2 cellular contexts compared by ENCODE assay signal in the genomic region with DNA sequence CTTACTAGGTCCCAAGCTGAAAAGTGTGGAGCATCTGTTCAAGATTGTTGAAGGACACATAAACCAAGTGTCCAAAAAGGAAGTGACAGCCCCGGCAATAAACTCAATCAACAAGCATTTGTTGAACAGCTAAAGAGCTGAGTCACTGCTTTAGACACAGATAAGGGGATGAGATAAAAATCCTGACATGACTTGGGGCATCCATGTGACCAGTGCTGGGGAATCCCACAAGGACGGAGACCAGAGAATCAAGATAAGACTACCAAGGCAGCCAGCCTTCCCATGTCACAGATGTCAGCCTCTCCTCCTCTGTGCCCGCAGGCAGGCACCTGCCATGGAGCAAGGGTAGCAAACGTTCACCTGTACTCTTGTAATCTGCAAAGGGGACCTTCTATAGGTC.
TF ChIP-seq lines count a peak whose summit lies in the region.

No MANE protein-coding gene starts in this region.

TF ChIP-seq in IMR-90, 13 proteins besides CTCF, POLR2A, EP300 and RAD21:
- TF ChIP-seq BHLHE40 (IDR thresholded peaks at IDR 0.05; ENCODE audit: low read depth, low read length) (no peak), NFE2L2 (IDR thresholded peaks at IDR 0.05; ENCODE audit: low read depth, low read length) (peak; percentile 29; the same call in 1 of the 2 replicates)

TF ChIP-seq in K562, 482 proteins besides CTCF, POLR2A, EP300 and RAD21 (continues in another document):
- no peak for TF ChIP-seq SETDB1 (IDR thresholded peaks at IDR 0.05; ENCODE audit: low read length)
- no peak for TF ChIP-seq HLTF (IDR thresholded peaks at IDR 0.05)
- TF ChIP-seq HNRNPLL (IDR thresholded peaks at IDR 0.05; ENCODE audit: low read depth, low read length, poor library complexity, severe bottlenecking): no peak
- TF ChIP-seq PHB (CRISPR knock-in tag; IDR thresholded peaks at IDR 0.05): no peak
- no peak for TF ChIP-seq THRAP3 (IDR thresholded peaks at IDR 0.05; ENCODE audit: borderline replicate concordance)
- no peak for TF ChIP-seq PRMT5 (CRISPR knock-in tag; IDR thresholded peaks at IDR 0.05)
- TF ChIP-seq DPF2 (IDR thresholded peaks at IDR 0.05): 0 out of 2 replicates have a peak, but pooled peaks have one; percentile 51
- no peak for TF ChIP-seq SMAD4 (CRISPR knock-in tag; conservative IDR thresholded peaks at IDR 0.05)
- TF ChIP-seq ZNF274 (IDR thresholded peaks at IDR 0.05; ENCODE audit: borderline replicate concordance, low read depth, low read length): no peak
- TF ChIP-seq ARID1B (IDR thresholded peaks at IDR 0.05): peak; percentile 75
- no peak for TF ChIP-seq ZNF431 (CRISPR knock-in tag; IDR thresholded peaks at IDR 0.05)
- peak in 1 of 2 experiments; percentile 74; a peak in 1 of 4 replicates for TF ChIP-seq RCOR1 (IDR thresholded peaks at IDR 0.05; ENCODE audit: borderline replicate concordance in 1 of 2, low read depth in 2 of 2, low read length in 2 of 2)
- no peak for TF ChIP-seq SREBF2 (CRISPR knock-in tag; IDR thresholded peaks at IDR 0.05)
- TF ChIP-seq XRCC4 (IDR thresholded peaks at IDR 0.05; ENCODE audit: extremely low read depth, insufficient read depth, insufficient read length): no peak
- TF ChIP-seq RBM34 (IDR thresholded peaks at IDR 0.05; ENCODE audit: borderline replicate concordance, insufficient read depth, low read length): no peak
- TF ChIP-seq ZNF23 (CRISPR knock-in tag; IDR thresholded peaks at IDR 0.05): no peak
- no peak for TF ChIP-seq COPS2 (conservative IDR thresholded peaks at IDR 0.05)
- 0 out of 2 replicates have a peak, but pooled peaks have one; percentile 21 for TF ChIP-seq ZNF175 (CRISPR knock-in tag; IDR thresholded peaks at IDR 0.05; ENCODE audit: low read depth)
- TF ChIP-seq ZNF408 (CRISPR knock-in tag; IDR thresholded peaks at IDR 0.05; ENCODE audit: low read depth): no peak
- TF ChIP-seq, protein P1, sequence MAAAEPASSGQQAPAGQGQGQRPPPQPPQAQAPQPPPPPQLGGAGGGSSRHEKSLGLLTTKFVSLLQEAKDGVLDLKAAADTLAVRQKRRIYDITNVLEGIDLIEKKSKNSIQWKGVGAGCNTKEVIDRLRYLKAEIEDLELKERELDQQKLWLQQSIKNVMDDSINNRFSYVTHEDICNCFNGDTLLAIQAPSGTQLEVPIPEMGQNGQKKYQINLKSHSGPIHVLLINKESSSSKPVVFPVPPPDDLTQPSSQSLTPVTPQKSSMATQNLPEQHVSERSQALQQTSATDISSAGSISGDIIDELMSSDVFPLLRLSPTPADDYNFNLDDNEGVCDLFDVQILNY (CRISPR knock-in tag; IDR thresholded peaks at IDR 0.05): no peak
- TF ChIP-seq ZNF324 (CRISPR knock-in tag; IDR thresholded peaks at IDR 0.05): no peak
- no peak for TF ChIP-seq NFATC3 (IDR thresholded peaks at IDR 0.05)
- TF ChIP-seq, protein P2, sequence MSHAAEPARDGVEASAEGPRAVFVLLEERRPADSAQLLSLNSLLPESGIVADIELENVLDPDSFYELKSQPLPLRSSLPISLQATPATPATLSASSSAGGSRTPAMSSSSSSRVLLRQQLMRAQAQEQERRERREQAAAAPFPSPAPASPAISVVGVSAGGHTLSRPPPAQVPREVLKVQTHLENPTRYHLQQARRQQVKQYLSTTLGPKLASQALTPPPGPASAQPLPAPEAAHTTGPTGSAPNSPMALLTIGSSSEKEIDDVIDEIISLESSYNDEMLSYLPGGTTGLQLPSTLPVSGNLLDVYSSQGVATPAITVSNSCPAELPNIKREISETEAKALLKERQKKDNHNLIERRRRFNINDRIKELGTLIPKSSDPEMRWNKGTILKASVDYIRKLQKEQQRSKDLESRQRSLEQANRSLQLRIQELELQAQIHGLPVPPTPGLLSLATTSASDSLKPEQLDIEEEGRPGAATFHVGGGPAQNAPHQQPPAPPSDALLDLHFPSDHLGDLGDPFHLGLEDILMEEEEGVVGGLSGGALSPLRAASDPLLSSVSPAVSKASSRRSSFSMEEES (CRISPR knock-in tag; IDR thresholded peaks at IDR 0.05): peak; percentile 44
- TF ChIP-seq ZNF197 (CRISPR knock-in tag; IDR thresholded peaks at IDR 0.05; ENCODE audit: low read depth): no peak
- TF ChIP-seq, protein P3, sequence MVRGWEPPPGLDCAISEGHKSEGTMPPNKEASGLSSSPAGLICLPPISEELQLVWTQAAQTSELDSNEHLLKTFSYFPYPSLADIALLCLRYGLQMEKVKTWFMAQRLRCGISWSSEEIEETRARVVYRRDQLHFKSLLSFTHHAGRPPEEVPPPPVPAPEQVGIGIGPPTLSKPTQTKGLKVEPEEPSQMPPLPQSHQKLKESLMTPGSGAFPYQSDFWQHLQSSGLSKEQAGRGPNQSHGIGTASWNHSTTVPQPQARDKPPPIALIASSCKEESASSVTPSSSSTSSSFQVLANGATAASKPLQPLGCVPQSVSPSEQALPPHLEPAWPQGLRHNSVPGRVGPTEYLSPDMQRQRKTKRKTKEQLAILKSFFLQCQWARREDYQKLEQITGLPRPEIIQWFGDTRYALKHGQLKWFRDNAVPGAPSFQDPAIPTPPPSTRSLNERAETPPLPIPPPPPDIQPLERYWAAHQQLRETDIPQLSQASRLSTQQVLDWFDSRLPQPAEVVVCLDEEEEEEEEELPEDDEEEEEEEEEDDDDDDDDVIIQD (CRISPR knock-in tag; IDR thresholded peaks at IDR 0.05): no peak
- no peak for TF ChIP-seq RBBP5 (IDR thresholded peaks at IDR 0.05; ENCODE audit: borderline replicate concordance, insufficient read depth, low read length, poor library complexity, severe bottlenecking)
- no peak for TF ChIP-seq CLOCK (CRISPR knock-in tag; IDR thresholded peaks at IDR 0.05; ENCODE audit: borderline replicate concordance)
- no peak for TF ChIP-seq RHOXF2B (CRISPR knock-in tag; conservative IDR thresholded peaks at IDR 0.05)
- no peak for TF ChIP-seq U2AF2 (optimal IDR thresholded peaks at IDR 0.05; ENCODE audit: low read depth, low read length)
- no peak for TF ChIP-seq U2AF1 (optimal IDR thresholded peaks at IDR 0.05; ENCODE audit: low read depth, low read length)
- no peak for TF ChIP-seq BCOR (IDR thresholded peaks at IDR 0.05)
- no peak for TF ChIP-seq PURB (CRISPR knock-in tag; IDR thresholded peaks at IDR 0.05; ENCODE audit: low read depth)
- no peak for TF ChIP-seq ASH1L (IDR thresholded peaks at IDR 0.05; ENCODE audit: borderline replicate concordance, low read depth, partially characterized antibody)
- TF ChIP-seq NRF1 (conservative IDR thresholded peaks at IDR 0.05 in 1 of 2, IDR thresholded peaks at IDR 0.05 in 1 of 2): peak in 1 of 2 experiments; percentile 37; a peak in 2 of 4 replicates
- TF ChIP-seq CBX1 (IDR thresholded peaks at IDR 0.05; ENCODE audit: low read depth): no peak
- no peak for TF ChIP-seq MTF1 (CRISPR knock-in tag; IDR thresholded peaks at IDR 0.05; ENCODE audit: borderline replicate concordance)
- no peak for TF ChIP-seq HBP1 (CRISPR knock-in tag; IDR thresholded peaks at IDR 0.05)
- no peak for TF ChIP-seq ELK1 (CRISPR knock-in tag; IDR thresholded peaks at IDR 0.05)
- TF ChIP-seq BDP1 (IDR thresholded peaks at IDR 0.05; ENCODE audit: insufficient read depth, insufficient read length): no peak
- TF ChIP-seq SRSF3 (IDR thresholded peaks at IDR 0.05; ENCODE audit: insufficient read depth, low read length): no peak
- TF ChIP-seq MYC (IDR thresholded peaks at IDR 0.05; ENCODE audit: low read depth, low read length): peak; percentile 38; the same call in 1 of the 2 replicates
- TF ChIP-seq MYC (CRISPR knock-in tag; IDR thresholded peaks at IDR 0.05; ENCODE audit: borderline replicate concordance, low read depth): no peak
- TF ChIP-seq ZNF77 (CRISPR knock-in tag; IDR thresholded peaks at IDR 0.05): no peak
- TF ChIP-seq FOXP1 (CRISPR knock-in tag; IDR thresholded peaks at IDR 0.05): no peak
- TF ChIP-seq RB1 (IDR thresholded peaks at IDR 0.05; ENCODE audit: low read depth): no peak
- TF ChIP-seq PTRF (tag; IDR thresholded peaks at IDR 0.05): no peak
- TF ChIP-seq, protein P4, sequence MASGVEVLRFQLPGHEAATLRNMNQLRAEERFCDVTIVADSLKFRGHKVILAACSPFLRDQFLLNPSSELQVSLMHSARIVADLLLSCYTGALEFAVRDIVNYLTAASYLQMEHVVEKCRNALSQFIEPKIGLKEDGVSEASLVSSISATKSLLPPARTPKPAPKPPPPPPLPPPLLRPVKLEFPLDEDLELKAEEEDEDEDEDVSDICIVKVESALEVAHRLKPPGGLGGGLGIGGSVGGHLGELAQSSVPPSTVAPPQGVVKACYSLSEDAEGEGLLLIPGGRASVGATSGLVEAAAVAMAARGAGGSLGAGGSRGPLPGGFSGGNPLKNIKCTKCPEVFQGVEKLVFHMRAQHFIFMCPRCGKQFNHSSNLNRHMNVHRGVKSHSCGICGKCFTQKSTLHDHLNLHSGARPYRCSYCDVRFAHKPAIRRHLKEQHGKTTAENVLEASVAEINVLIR (CRISPR knock-in tag; IDR thresholded peaks at IDR 0.05): no peak
- TF ChIP-seq, protein P5, sequence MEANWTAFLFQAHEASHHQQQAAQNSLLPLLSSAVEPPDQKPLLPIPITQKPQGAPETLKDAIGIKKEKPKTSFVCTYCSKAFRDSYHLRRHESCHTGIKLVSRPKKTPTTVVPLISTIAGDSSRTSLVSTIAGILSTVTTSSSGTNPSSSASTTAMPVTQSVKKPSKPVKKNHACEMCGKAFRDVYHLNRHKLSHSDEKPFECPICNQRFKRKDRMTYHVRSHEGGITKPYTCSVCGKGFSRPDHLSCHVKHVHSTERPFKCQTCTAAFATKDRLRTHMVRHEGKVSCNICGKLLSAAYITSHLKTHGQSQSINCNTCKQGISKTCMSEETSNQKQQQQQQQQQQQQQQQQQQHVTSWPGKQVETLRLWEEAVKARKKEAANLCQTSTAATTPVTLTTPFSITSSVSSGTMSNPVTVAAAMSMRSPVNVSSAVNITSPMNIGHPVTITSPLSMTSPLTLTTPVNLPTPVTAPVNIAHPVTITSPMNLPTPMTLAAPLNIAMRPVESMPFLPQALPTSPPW (CRISPR knock-in tag; IDR thresholded peaks at IDR 0.05): no peak
- no peak for TF ChIP-seq POLR3A (IDR thresholded peaks at IDR 0.05; ENCODE audit: borderline replicate concordance, extremely low read depth, insufficient read depth, insufficient read length)
- TF ChIP-seq SAFB2 (IDR thresholded peaks at IDR 0.05; ENCODE audit: borderline replicate concordance, low read depth, low read length, severe bottlenecking): no peak
- no peak for TF ChIP-seq TCFL5 (CRISPR knock-in tag; conservative IDR thresholded peaks at IDR 0.05)
- peak; percentile 32; the same call in 1 of the 2 replicates for TF ChIP-seq GABPA (tag; conservative IDR thresholded peaks at IDR 0.05; ENCODE audit: low read depth)
- TF ChIP-seq, protein P6, sequence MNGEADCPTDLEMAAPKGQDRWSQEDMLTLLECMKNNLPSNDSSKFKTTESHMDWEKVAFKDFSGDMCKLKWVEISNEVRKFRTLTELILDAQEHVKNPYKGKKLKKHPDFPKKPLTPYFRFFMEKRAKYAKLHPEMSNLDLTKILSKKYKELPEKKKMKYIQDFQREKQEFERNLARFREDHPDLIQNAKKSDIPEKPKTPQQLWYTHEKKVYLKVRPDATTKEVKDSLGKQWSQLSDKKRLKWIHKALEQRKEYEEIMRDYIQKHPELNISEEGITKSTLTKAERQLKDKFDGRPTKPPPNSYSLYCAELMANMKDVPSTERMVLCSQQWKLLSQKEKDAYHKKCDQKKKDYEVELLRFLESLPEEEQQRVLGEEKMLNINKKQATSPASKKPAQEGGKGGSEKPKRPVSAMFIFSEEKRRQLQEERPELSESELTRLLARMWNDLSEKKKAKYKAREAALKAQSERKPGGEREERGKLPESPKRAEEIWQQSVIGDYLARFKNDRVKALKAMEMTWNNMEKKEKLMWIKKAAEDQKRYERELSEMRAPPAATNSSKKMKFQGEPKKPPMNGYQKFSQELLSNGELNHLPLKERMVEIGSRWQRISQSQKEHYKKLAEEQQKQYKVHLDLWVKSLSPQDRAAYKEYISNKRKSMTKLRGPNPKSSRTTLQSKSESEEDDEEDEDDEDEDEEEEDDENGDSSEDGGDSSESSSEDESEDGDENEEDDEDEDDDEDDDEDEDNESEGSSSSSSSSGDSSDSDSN (IDR thresholded peaks at IDR 0.05; ENCODE audit: borderline replicate concordance in 1 of 2, low read depth in 2 of 2, low read length in 2 of 2): no peak
- no peak for TF ChIP-seq CC2D1A (IDR thresholded peaks at IDR 0.05)
- TF ChIP-seq SOX6 (IDR thresholded peaks at IDR 0.05): peak; percentile 66
